Comparison of ENCODE assay signal across 26 cellular contexts in genomic region chr2:121240436-121240835, GRCh38.
"Had no signal": no experiment of that assay in that cellular context is flagged by ENCODE, and none has a peak within 500 bp of the region (broad histone marks: within the 10 kb centered on the region; RNA-seq: fewer than 3 reads in every experiment).

No MANE protein-coding gene starts in this region.

- H3K4me3 ChIP-seq: heart left ventricle, lung, pancreas, prostate gland, skin epidermis, suprapubic skin, thoracic aorta, tibial artery, uterus had no signal

- H3K27me3 Mint-ChIP-seq: stimulated activated naive CD8-positive, alpha-beta T cell treated with anti-CD3 and anti-CD28 coated beads, Interleukin-15, Interleukin-2, amounts not matched to agents 100 ng/mL and 50 ng/mL, for 24 hours had no signal

- H3K4me3 Mint-ChIP-seq: mesothelial cell of epicardium; naive B cell; natural killer cell; stimulated activated effector memory CD8-positive, alpha-beta T cell treated with anti-CD3 and anti-CD28 coated beads, Interleukin-12 subunit alpha, Interleukin-12 subunit beta, amount 100 ng/mL, for 72 hours; stimulated activated naive CD8-positive, alpha-beta T cell treated with anti-CD3 and anti-CD28 coated beads, Interleukin-15, Interleukin-2, amounts not matched to agents 100 ng/mL and 50 ng/mL, for 24 hours had no signal

- H3K36me3 Mint-ChIP-seq: mesothelial cell of epicardium; naive B cell; natural killer cell; stimulated activated effector memory CD8-positive, alpha-beta T cell treated with anti-CD3 and anti-CD28 coated beads, Interleukin-12 subunit alpha, Interleukin-12 subunit beta, amount 100 ng/mL, for 72 hours had no signal

- H3K36me3 ChIP-seq: heart left ventricle, pancreas, prostate gland, thoracic aorta, uterus had no signal

- ATAC-seq: heart left ventricle; left cardiac atrium; left lobe of liver; natural killer cell; pancreas; right cardiac atrium; sciatic nerve; stimulated activated effector memory CD8-positive, alpha-beta T cell treated with anti-CD3 and anti-CD28 coated beads, Interleukin-12 subunit alpha, Interleukin-12 subunit beta, amount 100 ng/mL, for 72 hours had no signal

- H3K27ac Mint-ChIP-seq: mesothelial cell of epicardium; natural killer cell; stimulated activated effector memory CD8-positive, alpha-beta T cell treated with anti-CD3 and anti-CD28 coated beads, Interleukin-12 subunit alpha, Interleukin-12 subunit beta, amount 100 ng/mL, for 72 hours; stimulated activated naive CD8-positive, alpha-beta T cell treated with anti-CD3 and anti-CD28 coated beads, Interleukin-15, Interleukin-2, amounts not matched to agents 100 ng/mL and 50 ng/mL, for 24 hours had no signal

- H3K27ac ChIP-seq: heart left ventricle, pancreas, prostate gland, skin epidermis, suprapubic skin, thoracic aorta, tibial artery, uterus had no signal

- DNase-seq: heart left ventricle; hypothalamus; islet precursor cell; kidney glomerular epithelial cell; left cardiac atrium; mesendoderm; naive B cell; natural killer cell; nucleus accumbens; retina; right cardiac atrium; stimulated activated CD4-positive, alpha-beta T cell treated with anti-CD3 and anti-CD28 coated beads, Interleukin-4, amount 100 ng/mL, for 24 hours; stimulated activated naive CD4-positive, alpha-beta T cell; uterus had no signal

- H3K27me3 ChIP-seq: pancreas, suprapubic skin, uterus had no signal

- H3K4me1 Mint-ChIP-seq: naive B cell, natural killer cell had no signal

- H3K4me1 ChIP-seq: heart left ventricle, pancreas, prostate gland, suprapubic skin, tibial artery, uterus had no signal

- H3K9me3 Mint-ChIP-seq: mesothelial cell of epicardium; naive B cell; natural killer cell; stimulated activated effector memory CD8-positive, alpha-beta T cell treated with anti-CD3 and anti-CD28 coated beads, Interleukin-12 subunit alpha, Interleukin-12 subunit beta, amount 100 ng/mL, for 72 hours; stimulated activated naive CD8-positive, alpha-beta T cell treated with anti-CD3 and anti-CD28 coated beads, Interleukin-15, Interleukin-2, amounts not matched to agents 100 ng/mL and 50 ng/mL, for 24 hours had no signal

- H3K9me3 ChIP-seq: heart left ventricle, pancreas, prostate gland, suprapubic skin, thoracic aorta, tibial artery, uterus had no signal
